8 cellular contexts compared by ENCODE assay signal in the genomic region with DNA sequence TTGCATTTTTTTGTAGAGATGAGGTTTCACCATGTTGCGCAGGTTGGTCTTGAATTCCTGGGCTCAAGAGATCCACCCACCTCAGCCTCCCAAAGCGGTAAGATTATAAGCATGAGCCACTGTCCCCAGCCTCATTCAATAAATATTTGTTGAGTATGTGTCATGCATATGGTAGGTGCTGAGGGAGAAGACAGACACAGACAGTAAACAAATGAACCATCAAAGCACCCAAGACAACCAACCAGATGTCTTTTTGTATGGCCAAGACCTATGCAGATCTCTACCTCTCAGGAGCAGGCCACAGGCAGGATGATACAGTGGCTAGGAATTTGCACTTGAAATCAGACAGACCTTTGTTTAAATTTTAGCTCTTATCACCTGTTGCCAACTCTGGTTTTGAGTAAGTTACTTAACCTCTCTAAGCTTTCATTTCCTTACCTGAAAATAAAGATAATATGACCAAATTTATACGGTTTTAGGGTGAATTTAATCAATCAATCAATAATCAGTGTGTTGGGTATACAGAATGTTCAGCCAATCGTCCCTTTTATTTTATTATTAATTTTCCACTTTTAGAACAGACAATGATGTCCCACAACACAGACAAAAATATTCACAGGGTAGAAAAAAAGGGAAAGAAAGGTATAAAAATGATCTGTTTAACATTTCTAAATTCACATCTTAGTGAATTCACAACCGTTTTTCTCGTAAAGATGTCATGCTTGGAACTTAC.
A peak's percentile ranks its signal among the peaks of the same experiment; 100 is the strongest.
DNase-seq lines count a peak whose midpoint lies in the region; ATAC-seq and TF ChIP-seq lines count a peak whose summit lies in the region.

No MANE protein-coding gene starts in this region.

- peaks cover 8% of the 10 kb centered on the region for H3K4me1 ChIP-seq in neural progenitor cell

- peaks cover 8% of the 10 kb centered on the region for H3K79me2 ChIP-seq in neural progenitor cell (ENCODE audit: low read depth)

- H3K27me3 ChIP-seq in neural progenitor cell = no peaks in the 10 kb centered on the region

- H3K9ac ChIP-seq in neural progenitor cell = no peak overlapping the region

- intact Hi-C loops in dendritic cell treated with granulocyte-macrophage colony-stimulating factor and Interleukin-4, amounts not matched to agents 40 ng/mL and 50 ng/mL, for 4 days (cut with micrococcal nuclease) = no loop called here

- H3K36me3 Mint-ChIP-seq in dendritic cell treated with granulocyte-macrophage colony-stimulating factor and Interleukin-4, amounts not matched to agents 40 ng/mL and 50 ng/mL, for 4 days (ENCODE audit: low read depth) = peaks cover 6% of the 10 kb centered on the region
- H3K36me3 Mint-ChIP-seq in neural progenitor cell = peaks cover 11% of the 10 kb centered on the region

- no peaks in the 10 kb centered on the region for H3K9me3 Mint-ChIP-seq in dendritic cell treated with granulocyte-macrophage colony-stimulating factor and Interleukin-4, amounts not matched to agents 40 ng/mL and 50 ng/mL, for 4 days
- H3K9me3 Mint-ChIP-seq in neural progenitor cell = peaks cover 9% of the 10 kb centered on the region

- DNase-seq in EH (ENCODE audit: low read depth) (peak; percentile 96), M059J (ENCODE audit: low read depth) (peak; percentile 97), neural progenitor cell (ENCODE audit: low spot score) (no peak), GF-D8 (lab: John Stamatoyannopoulos, UW) (no peak), NCI-H1105 (lab: John Stamatoyannopoulos, UW) (no peak), GM10266 (ENCODE audit: extremely low spot score) (no peak)

- peaks cover 35% of the 10 kb centered on the region for H3K4me1 Mint-ChIP-seq in dendritic cell treated with granulocyte-macrophage colony-stimulating factor and Interleukin-4, amounts not matched to agents 40 ng/mL and 50 ng/mL, for 4 days (ENCODE audit: low read depth)
- peaks cover 20% of the 10 kb centered on the region for H3K4me1 Mint-ChIP-seq in neural progenitor cell

- H3K4me3 ChIP-seq in neural progenitor cell = no peak overlapping the region

- no peak overlapping the region for H3K27ac ChIP-seq in neural progenitor cell

- TF ChIP-seq CTCF in neural progenitor cell (IDR thresholded peaks at IDR 0.05) = no peak
- TF ChIP-seq CTCF in GM10266 (IDR thresholded peaks at IDR 0.05; ENCODE audit: control insufficient read depth, insufficient read depth, low read depth, missing control alignments) = no peak

- H3F3A ChIP-seq in neural progenitor cell (ENCODE audit: low read depth) = peaks cover 6% of the 10 kb centered on the region

- H3K9me3 ChIP-seq in neural progenitor cell (ENCODE audit: low read depth) = no peaks in the 10 kb centered on the region

- H3K27ac Mint-ChIP-seq in dendritic cell treated with granulocyte-macrophage colony-stimulating factor and Interleukin-4, amounts not matched to agents 40 ng/mL and 50 ng/mL, for 4 days = peak overlapping the region; percentile 59
- peak overlapping the region; percentile 50 for H3K27ac Mint-ChIP-seq in neural progenitor cell

- no peak for ATAC-seq in HG03097 (IDR thresholded peaks at IDR 0.05; ENCODE audit: low FRiP score, unreplicated experiment)

- H3K4me3 Mint-ChIP-seq in dendritic cell treated with granulocyte-macrophage colony-stimulating factor and Interleukin-4, amounts not matched to agents 40 ng/mL and 50 ng/mL, for 4 days = no peak overlapping the region
- H3K4me3 Mint-ChIP-seq in neural progenitor cell = no peak overlapping the region

- H3K4me2 ChIP-seq in neural progenitor cell = no peak overlapping the region

- H3K27me3 Mint-ChIP-seq in dendritic cell treated with granulocyte-macrophage colony-stimulating factor and Interleukin-4, amounts not matched to agents 40 ng/mL and 50 ng/mL, for 4 days = no peaks in the 10 kb centered on the region
- H3K27me3 Mint-ChIP-seq in neural progenitor cell (ENCODE audit: insufficient read depth, low read depth) = no peaks in the 10 kb centered on the region

- H2AFZ ChIP-seq in neural progenitor cell (replicated peaks) = no peak overlapping the region

- no peaks in the 10 kb centered on the region for H4K20me1 ChIP-seq in neural progenitor cell (ENCODE audit: low read depth)

- no peaks in the 10 kb centered on the region for H3K36me3 ChIP-seq in neural progenitor cell

Comparison
In these comparisons a context has a peak if more than half of its experiments do, and no peak if none do; other contexts are left out.
1. DNase-seq: peak in EH (single experiment) and M059J (single experiment); none in neural progenitor cell (single experiment), GF-D8 (single experiment), NCI-H1105 (single experiment) and GM10266 (single experiment).